1 cellular context compared by ENCODE assay signal in genomic region chr1:25360596-25361581, GRCh38.
TF ChIP-seq lines count a peak whose summit lies in the region.

No MANE protein-coding gene starts in this region.

TF ChIP-seq in K562, 482 proteins besides CTCF, POLR2A, EP300 and RAD21 (continued from another document and continues in another):
- TF ChIP-seq, protein P1, sequence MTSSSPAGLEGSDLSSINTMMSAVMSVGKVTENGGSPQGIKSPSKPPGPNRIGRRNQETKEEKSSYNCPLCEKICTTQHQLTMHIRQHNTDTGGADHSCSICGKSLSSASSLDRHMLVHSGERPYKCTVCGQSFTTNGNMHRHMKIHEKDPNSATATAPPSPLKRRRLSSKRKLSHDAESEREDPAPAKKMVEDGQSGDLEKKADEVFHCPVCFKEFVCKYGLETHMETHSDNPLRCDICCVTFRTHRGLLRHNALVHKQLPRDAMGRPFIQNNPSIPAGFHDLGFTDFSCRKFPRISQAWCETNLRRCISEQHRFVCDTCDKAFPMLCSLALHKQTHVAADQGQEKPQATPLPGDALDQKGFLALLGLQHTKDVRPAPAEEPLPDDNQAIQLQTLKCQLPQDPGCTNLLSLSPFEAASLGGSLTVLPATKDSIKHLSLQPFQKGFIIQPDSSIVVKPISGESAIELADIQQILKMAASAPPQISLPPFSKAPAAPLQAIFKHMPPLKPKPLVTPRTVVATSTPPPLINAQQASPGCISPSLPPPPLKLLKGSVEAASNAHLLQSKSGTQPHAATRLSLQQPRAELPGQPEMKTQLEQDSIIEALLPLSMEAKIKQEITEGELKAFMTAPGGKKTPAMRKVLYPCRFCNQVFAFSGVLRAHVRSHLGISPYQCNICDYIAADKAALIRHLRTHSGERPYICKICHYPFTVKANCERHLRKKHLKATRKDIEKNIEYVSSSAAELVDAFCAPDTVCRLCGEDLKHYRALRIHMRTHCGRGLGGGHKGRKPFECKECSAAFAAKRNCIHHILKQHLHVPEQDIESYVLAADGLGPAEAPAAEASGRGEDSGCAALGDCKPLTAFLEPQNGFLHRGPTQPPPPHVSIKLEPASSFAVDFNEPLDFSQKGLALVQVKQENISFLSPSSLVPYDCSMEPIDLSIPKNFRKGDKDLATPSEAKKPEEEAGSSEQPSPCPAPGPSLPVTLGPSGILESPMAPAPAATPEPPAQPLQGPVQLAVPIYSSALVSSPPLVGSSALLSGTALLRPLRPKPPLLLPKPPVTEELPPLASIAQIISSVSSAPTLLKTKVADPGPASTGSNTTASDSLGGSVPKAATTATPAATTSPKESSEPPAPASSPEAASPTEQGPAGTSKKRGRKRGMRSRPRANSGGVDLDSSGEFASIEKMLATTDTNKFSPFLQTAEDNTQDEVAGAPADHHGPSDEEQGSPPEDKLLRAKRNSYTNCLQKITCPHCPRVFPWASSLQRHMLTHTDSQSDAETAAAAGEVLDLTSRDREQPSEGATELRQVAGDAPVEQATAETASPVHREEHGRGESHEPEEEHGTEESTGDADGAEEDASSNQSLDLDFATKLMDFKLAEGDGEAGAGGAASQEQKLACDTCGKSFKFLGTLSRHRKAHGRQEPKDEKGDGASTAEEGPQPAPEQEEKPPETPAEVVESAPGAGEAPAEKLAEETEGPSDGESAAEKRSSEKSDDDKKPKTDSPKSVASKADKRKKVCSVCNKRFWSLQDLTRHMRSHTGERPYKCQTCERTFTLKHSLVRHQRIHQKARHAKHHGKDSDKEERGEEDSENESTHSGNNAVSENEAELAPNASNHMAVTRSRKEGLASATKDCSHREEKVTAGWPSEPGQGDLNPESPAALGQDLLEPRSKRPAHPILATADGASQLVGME (CRISPR knock-in tag; IDR thresholded peaks at IDR 0.05) = no peak
- TF ChIP-seq IRF2 (CRISPR knock-in tag; IDR thresholded peaks at IDR 0.05) (no peak), ZNF592 (IDR thresholded peaks at IDR 0.05) (peak; percentile 88), HNRNPH1 (optimal IDR thresholded peaks at IDR 0.05; ENCODE audit: low read depth, low read length) (no peak), ZNF830 (CRISPR knock-in tag; IDR thresholded peaks at IDR 0.05) (no peak), OTX1 (CRISPR knock-in tag; IDR thresholded peaks at IDR 0.05) (no peak), TSHZ1 (CRISPR knock-in tag; IDR thresholded peaks at IDR 0.05) (no peak), NR2C1 (IDR thresholded peaks at IDR 0.05) (no peak), NR2C1 (tag; IDR thresholded peaks at IDR 0.05) (peak; percentile 60), CBX3 (IDR thresholded peaks at IDR 0.05; ENCODE audit: borderline replicate concordance in 1 of 2, low read length in 2 of 2) (peak in 1 of 2 experiments; percentile 14; a peak in 1 of 3 replicates), NFIC (IDR thresholded peaks at IDR 0.05) (no peak), NEUROD1 (IDR thresholded peaks at IDR 0.05; ENCODE audit: borderline replicate concordance, low read depth, low read length, partially characterized antibody) (no peak), YBX1 (IDR thresholded peaks at IDR 0.05) (no peak), LCOR (CRISPR knock-in tag; IDR thresholded peaks at IDR 0.05) (no peak), GABPB1 (CRISPR knock-in tag; IDR thresholded peaks at IDR 0.05) (no peak), ZNF140 (CRISPR knock-in tag; IDR thresholded peaks at IDR 0.05) (no peak), ZC3H4 (CRISPR knock-in tag; IDR thresholded peaks at IDR 0.05; ENCODE audit: borderline replicate concordance) (no peak), PRPF4 (IDR thresholded peaks at IDR 0.05; ENCODE audit: insufficient read depth, low read depth, low read length, poor library complexity, severe bottlenecking) (no peak), ZNF23 (CRISPR knock-in tag; IDR thresholded peaks at IDR 0.05) (no peak), NR2C2 (CRISPR knock-in tag; IDR thresholded peaks at IDR 0.05) (no peak), NR2C2 (tag; IDR thresholded peaks at IDR 0.05) (no peak), HNRNPK (IDR thresholded peaks at IDR 0.05; ENCODE audit: low read depth, low read length, poor library complexity, severe bottlenecking) (no peak), E2F5 (CRISPR knock-in tag; IDR thresholded peaks at IDR 0.05) (no peak), MTF1 (CRISPR knock-in tag; IDR thresholded peaks at IDR 0.05; ENCODE audit: borderline replicate concordance) (no peak), BHLHE40 (IDR thresholded peaks at IDR 0.05; ENCODE audit: low read length) (no peak), ESRRA (IDR thresholded peaks at IDR 0.05; ENCODE audit: borderline replicate concordance, low read depth) (no peak), ZNF764 (CRISPR knock-in tag; IDR thresholded peaks at IDR 0.05; ENCODE audit: low read depth) (no peak), MED1 (CRISPR knock-in tag; IDR thresholded peaks at IDR 0.05; ENCODE audit: borderline replicate concordance) (no peak), TARDBP (IDR thresholded peaks at IDR 0.05) (no peak), ZNF263 (CRISPR knock-in tag; IDR thresholded peaks at IDR 0.05; ENCODE audit: borderline replicate concordance) (no peak)
- TF ChIP-seq, protein P2, sequence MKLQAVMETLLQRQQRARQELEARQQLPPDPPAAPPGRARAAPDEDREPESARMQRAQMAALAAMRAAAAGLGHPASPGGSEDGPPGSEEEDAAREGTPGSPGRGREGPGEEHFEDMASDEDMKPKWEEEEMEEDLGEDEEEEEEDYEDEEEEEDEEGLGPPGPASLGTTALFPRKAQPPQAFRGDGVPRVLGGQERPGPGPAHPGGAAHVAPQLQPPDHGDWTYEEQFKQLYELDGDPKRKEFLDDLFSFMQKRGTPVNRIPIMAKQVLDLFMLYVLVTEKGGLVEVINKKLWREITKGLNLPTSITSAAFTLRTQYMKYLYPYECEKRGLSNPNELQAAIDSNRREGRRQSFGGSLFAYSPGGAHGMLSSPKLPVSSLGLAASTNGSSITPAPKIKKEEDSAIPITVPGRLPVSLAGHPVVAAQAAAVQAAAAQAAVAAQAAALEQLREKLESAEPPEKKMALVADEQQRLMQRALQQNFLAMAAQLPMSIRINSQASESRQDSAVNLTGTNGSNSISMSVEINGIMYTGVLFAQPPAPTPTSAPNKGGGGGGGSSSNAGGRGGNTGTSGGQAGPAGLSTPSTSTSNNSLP (IDR thresholded peaks at IDR 0.05; ENCODE audit: borderline replicate concordance, low read depth, low read length) = no peak
- TF ChIP-seq, protein P3, sequence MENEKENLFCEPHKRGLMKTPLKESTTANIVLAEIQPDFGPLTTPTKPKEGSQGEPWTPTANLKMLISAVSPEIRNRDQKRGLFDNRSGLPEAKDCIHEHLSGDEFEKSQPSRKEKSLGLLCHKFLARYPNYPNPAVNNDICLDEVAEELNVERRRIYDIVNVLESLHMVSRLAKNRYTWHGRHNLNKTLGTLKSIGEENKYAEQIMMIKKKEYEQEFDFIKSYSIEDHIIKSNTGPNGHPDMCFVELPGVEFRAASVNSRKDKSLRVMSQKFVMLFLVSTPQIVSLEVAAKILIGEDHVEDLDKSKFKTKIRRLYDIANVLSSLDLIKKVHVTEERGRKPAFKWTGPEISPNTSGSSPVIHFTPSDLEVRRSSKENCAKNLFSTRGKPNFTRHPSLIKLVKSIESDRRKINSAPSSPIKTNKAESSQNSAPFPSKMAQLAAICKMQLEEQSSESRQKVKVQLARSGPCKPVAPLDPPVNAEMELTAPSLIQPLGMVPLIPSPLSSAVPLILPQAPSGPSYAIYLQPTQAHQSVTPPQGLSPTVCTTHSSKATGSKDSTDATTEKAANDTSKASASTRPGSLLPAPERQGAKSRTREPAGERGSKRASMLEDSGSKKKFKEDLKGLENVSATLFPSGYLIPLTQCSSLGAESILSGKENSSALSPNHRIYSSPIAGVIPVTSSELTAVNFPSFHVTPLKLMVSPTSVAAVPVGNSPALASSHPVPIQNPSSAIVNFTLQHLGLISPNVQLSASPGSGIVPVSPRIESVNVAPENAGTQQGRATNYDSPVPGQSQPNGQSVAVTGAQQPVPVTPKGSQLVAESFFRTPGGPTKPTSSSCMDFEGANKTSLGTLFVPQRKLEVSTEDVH (IDR thresholded peaks at IDR 0.05; ENCODE audit: low read depth, partially characterized antibody) = no peak
- TF ChIP-seq, protein P4, sequence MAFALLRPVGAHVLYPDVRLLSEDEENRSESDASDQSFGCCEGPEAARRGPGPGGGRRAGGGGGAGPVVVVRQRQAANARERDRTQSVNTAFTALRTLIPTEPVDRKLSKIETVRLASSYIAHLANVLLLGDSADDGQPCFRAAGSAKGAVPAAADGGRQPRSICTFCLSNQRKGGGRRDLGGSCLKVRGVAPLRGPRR (CRISPR knock-in tag; IDR thresholded peaks at IDR 0.05) = no peak
- TF ChIP-seq, protein P5, sequence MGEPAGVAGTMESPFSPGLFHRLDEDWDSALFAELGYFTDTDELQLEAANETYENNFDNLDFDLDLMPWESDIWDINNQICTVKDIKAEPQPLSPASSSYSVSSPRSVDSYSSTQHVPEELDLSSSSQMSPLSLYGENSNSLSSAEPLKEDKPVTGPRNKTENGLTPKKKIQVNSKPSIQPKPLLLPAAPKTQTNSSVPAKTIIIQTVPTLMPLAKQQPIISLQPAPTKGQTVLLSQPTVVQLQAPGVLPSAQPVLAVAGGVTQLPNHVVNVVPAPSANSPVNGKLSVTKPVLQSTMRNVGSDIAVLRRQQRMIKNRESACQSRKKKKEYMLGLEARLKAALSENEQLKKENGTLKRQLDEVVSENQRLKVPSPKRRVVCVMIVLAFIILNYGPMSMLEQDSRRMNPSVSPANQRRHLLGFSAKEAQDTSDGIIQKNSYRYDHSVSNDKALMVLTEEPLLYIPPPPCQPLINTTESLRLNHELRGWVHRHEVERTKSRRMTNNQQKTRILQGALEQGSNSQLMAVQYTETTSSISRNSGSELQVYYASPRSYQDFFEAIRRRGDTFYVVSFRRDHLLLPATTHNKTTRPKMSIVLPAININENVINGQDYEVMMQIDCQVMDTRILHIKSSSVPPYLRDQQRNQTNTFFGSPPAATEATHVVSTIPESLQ (CRISPR knock-in tag; IDR thresholded peaks at IDR 0.05) = no peak
- TF ChIP-seq, protein P6, sequence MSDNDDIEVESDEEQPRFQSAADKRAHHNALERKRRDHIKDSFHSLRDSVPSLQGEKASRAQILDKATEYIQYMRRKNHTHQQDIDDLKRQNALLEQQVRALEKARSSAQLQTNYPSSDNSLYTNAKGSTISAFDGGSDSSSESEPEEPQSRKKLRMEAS (CRISPR knock-in tag; IDR thresholded peaks at IDR 0.05) = peak; percentile 77
- TF ChIP-seq, protein P7, sequence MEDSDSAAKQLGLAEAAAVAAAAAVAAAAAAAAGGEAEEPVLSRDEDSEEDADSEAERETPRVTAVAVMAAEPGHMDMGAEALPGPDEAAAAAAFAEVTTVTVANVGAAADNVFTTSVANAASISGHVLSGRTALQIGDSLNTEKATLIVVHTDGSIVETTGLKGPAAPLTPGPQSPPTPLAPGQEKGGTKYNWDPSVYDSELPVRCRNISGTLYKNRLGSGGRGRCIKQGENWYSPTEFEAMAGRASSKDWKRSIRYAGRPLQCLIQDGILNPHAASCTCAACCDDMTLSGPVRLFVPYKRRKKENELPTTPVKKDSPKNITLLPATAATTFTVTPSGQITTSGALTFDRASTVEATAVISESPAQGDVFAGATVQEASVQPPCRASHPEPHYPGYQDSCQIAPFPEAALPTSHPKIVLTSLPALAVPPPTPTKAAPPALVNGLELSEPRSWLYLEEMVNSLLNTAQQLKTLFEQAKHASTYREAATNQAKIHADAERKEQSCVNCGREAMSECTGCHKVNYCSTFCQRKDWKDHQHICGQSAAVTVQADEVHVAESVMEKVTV (CRISPR knock-in tag; IDR thresholded peaks at IDR 0.05) = no peak
